11 cellular contexts compared by ENCODE assay signal in the genomic region with DNA sequence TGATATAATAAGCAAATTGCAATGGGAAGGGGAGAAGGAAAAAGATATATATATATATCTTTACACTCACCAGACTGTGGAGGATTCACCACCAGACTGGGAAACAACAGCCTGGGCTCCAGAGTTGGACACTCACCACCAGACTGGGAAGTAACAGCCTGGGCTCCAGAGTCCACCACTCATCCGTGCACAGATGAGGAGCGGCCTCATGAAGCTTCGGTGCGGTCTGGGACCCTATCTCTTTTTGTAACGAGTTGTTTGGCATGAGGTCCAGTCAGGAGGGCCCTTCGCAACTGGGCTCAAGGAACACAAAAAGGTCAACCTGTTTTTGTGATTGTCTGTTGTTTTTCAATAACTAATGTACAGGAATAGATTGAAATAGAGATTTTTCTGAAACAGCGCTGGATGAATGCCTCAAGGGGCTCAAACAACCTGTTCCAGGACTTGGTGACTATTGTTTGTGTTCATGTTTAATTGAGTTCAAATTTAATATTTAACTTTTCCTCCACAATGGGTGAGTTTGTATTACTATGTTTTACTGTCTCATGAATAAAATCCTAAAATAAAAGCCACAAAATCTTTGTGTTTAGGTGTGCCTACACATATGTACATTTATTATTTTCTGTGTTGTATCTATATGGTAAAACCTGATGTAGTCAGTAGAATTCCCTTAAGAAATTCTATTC.
"Had no signal": no experiment of that assay in that cellular context is flagged by ENCODE, and none has a peak within 500 bp of the region (broad histone marks: within the 10 kb centered on the region; RNA-seq: fewer than 3 reads in every experiment).

No MANE protein-coding gene starts in this region.

- H3K27ac ChIP-seq: heart right ventricle, left ventricle myocardium inferior, thyroid gland, vagina had no signal

- H3K4me3 ChIP-seq: heart right ventricle, left ventricle myocardium inferior, thyroid gland, vagina had no signal

- H3K36me3 ChIP-seq: heart right ventricle, left ventricle myocardium inferior, thyroid gland, vagina had no signal

- DNase-seq: activated naive CD4-positive, alpha-beta T cell; activated naive CD8-positive, alpha-beta T cell treated with anti-CD3 and anti-CD28 coated beads, Interleukin-2, amount 10 ng/mL, durations not matched to agents 7 days and 5 days; anterior cingulate cortex; effector memory CD4-positive, alpha-beta T cell; heart right ventricle; left ventricle myocardium inferior; nephron progenitor cell; thyroid gland had no signal

- ATAC-seq: activated CD4-positive, CD25-positive, alpha-beta regulatory T cell treated with anti-CD3 and anti-CD28 coated beads, Interleukin-2, amount 50 U/mL, for 24 hours; heart right ventricle; stimulated activated effector memory CD8-positive, alpha-beta T cell treated with anti-CD3 and anti-CD28 coated beads, Interleukin-12 subunit alpha, Interleukin-12 subunit beta, amount 100 ng/mL, for 72 hours had no signal

- H3K4me1 ChIP-seq: left ventricle myocardium inferior, thyroid gland, vagina had no signal

- H3K9me3 ChIP-seq: heart right ventricle, left ventricle myocardium inferior, thyroid gland, vagina had no signal

- H3K27me3 ChIP-seq: heart right ventricle, thyroid gland, vagina had no signal
